Comparison of ENCODE assay signal across 1 cellular context in the genomic region with DNA sequence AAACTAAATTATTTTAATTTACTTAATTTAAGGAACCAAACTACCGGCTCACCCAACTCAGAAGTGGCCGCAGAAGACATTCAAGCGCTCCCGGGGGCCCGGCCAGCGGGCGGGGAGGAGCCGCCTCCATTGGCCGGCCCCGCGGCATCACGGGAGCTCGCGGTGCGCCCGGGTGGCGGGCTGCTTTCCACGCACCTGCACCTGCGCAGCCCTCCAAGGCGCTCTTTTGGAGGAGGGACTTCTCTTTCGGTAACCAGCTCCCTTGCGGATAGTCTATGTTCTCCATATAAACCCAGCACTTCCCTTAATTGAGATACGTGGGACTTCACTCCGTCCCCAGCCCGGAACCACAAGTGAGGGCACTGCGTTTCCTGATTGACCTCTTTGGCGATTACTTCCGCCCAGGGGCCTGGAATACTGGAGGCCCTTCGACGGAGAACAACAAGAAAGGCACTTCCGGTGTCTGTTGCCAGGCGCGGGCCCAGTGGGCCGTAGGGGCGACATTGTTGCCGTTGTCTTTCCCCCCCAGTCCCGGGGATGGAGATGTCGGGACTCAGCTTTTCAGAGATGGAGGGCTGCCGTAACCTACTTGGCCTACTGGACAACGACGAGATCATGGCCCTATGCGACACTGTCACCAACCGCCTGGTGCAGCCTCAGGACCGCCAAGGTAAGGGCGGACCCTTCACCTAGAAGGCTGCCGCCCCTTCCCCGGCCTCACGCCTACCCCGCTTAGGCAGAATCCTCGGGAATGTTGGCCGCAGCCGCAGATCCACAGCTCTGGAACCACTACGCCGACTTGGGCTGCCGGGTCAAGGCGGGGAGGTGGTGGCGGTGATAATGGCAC.
A peak's percentile ranks its signal among the peaks of the same experiment; 100 is the strongest.
TF ChIP-seq lines count a peak whose summit lies in the region.

A gene (plus strand): TSS at position 444 of the 847 bp plus-strand sequence. CDS start 94 bp downstream, at position 538.

TF ChIP-seq in K562, 482 proteins besides CTCF, POLR2A, EP300 and RAD21 (continued from another document):
- TF ChIP-seq, protein P1, sequence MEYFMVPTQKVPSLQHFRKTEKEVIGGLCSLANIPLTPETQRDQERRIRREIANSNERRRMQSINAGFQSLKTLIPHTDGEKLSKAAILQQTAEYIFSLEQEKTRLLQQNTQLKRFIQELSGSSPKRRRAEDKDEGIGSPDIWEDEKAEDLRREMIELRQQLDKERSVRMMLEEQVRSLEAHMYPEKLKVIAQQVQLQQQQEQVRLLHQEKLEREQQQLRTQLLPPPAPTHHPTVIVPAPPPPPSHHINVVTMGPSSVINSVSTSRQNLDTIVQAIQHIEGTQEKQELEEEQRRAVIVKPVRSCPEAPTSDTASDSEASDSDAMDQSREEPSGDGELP (CRISPR knock-in tag; IDR thresholded peaks at IDR 0.05; ENCODE audit: borderline replicate concordance), result peak; percentile 43; the same call in 1 of the 2 replicates
- TF ChIP-seq DPF2 (IDR thresholded peaks at IDR 0.05) (no peak), LCOR (CRISPR knock-in tag; IDR thresholded peaks at IDR 0.05) (0 out of 2 replicates have a peak, but pooled peaks have one; percentile 52), DDX20 (tag; IDR thresholded peaks at IDR 0.05; ENCODE audit: low read depth) (no peak), RBBP5 (IDR thresholded peaks at IDR 0.05; ENCODE audit: borderline replicate concordance, insufficient read depth, low read length, poor library complexity, severe bottlenecking) (peak; percentile 77), TOE1 (IDR thresholded peaks at IDR 0.05; ENCODE audit: borderline replicate concordance) (peak; percentile 66; the same call in 1 of the 2 replicates), TOE1 (CRISPR knock-in tag; IDR thresholded peaks at IDR 0.05; ENCODE audit: borderline replicate concordance, low read depth) (no peak), XRCC4 (IDR thresholded peaks at IDR 0.05; ENCODE audit: extremely low read depth, insufficient read depth, insufficient read length) (no peak)
- TF ChIP-seq, protein P2, sequence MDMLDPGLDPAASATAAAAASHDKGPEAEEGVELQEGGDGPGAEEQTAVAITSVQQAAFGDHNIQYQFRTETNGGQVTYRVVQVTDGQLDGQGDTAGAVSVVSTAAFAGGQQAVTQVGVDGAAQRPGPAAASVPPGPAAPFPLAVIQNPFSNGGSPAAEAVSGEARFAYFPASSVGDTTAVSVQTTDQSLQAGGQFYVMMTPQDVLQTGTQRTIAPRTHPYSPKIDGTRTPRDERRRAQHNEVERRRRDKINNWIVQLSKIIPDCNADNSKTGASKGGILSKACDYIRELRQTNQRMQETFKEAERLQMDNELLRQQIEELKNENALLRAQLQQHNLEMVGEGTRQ (CRISPR knock-in tag; IDR thresholded peaks at IDR 0.05), result no peak
- TF ChIP-seq, protein P3, sequence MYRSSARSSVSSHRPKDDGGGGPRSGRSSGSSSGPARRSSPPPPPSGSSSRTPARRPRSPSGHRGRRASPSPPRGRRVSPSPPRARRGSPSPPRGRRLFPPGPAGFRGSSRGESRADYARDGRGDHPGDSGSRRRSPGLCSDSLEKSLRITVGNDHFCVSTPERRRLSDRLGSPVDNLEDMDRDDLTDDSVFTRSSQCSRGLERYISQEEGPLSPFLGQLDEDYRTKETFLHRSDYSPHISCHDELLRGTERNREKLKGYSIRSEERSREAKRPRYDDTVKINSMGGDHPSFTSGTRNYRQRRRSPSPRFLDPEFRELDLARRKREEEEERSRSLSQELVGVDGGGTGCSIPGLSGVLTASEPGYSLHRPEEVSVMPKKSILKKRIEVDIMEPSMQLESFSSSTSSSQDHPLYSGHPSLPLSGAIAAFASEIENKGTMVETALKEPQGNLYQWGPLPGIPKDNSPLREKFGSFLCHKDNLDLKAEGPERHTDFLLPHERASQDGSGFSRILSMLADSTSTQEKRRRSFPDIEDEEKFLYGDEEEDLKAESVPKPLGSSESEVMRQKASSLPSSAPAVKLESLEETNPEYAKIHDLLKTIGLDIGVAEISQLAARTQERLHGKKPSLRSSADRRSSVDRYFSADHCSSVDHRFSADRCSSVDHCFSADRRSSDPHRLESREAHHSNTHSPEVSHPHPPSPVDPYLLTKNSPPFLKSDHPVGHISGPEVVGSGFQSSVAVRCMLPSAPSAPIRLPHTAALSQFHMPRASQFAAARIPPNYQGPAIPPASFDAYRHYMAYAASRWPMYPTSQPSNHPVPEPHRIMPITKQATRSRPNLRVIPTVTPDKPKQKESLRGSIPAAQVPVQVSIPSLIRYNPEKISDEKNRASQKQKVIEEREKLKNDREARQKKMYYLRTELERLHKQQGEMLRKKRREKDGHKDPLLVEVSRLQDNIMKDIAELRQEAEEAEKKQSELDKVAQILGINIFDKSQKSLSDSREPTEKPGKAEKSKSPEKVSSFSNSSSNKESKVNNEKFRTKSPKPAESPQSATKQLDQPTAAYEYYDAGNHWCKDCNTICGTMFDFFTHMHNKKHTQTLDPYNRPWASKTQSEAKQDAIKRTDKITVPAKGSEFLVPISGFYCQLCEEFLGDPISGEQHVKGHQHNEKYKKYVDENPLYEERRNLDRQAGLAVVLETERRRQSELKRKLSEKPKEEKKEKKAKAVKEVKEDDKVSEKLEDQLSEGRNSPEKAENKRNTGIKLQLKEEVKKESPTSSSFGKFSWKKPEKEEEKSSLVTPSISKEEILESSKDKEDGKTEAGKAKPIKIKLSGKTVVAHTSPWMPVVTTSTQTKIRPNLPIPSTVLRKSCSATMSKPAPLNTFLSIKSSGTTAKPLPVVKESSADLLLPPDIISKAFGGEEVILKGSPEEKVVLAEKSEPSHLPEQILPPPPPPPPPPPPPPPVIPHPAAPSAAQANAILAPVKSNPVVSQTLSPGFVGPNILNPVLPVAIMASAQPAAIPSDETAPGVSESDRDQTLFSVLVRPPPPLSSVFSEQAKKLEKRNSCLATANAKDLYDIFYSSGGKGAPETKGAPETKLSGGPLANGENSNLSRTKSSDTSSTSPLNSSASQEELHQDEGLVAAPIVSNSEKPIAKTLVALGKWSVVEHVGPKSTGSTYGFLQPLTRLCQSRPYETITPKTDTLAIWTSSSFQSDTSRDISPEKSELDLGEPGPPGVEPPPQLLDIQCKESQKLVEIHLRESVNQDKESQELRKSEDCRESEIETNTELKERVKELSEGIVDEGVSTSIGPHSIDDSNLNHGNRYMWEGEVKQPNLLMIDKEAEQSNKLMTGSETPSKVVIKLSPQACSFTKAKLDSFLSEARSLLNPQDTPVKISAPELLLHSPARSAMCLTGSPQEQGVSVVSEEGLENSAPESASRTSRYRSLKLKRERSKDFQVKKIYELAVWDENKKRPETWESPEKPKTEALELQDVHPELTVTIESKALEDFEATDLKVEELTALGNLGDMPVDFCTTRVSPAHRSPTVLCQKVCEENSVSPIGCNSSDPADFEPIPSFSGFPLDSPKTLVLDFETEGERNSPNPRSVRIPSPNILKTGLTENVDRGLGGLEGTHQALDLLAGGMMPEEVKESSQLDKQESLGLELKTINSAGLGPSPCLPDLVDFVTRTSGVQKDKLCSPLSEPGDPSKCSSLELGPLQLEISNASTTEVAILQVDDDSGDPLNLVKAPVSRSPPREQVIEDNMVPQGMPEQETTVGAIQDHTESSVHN (IDR thresholded peaks at IDR 0.05; ENCODE audit: borderline replicate concordance in 1 of 2, low read depth in 1 of 2), result no peak
- TF ChIP-seq, protein P4, sequence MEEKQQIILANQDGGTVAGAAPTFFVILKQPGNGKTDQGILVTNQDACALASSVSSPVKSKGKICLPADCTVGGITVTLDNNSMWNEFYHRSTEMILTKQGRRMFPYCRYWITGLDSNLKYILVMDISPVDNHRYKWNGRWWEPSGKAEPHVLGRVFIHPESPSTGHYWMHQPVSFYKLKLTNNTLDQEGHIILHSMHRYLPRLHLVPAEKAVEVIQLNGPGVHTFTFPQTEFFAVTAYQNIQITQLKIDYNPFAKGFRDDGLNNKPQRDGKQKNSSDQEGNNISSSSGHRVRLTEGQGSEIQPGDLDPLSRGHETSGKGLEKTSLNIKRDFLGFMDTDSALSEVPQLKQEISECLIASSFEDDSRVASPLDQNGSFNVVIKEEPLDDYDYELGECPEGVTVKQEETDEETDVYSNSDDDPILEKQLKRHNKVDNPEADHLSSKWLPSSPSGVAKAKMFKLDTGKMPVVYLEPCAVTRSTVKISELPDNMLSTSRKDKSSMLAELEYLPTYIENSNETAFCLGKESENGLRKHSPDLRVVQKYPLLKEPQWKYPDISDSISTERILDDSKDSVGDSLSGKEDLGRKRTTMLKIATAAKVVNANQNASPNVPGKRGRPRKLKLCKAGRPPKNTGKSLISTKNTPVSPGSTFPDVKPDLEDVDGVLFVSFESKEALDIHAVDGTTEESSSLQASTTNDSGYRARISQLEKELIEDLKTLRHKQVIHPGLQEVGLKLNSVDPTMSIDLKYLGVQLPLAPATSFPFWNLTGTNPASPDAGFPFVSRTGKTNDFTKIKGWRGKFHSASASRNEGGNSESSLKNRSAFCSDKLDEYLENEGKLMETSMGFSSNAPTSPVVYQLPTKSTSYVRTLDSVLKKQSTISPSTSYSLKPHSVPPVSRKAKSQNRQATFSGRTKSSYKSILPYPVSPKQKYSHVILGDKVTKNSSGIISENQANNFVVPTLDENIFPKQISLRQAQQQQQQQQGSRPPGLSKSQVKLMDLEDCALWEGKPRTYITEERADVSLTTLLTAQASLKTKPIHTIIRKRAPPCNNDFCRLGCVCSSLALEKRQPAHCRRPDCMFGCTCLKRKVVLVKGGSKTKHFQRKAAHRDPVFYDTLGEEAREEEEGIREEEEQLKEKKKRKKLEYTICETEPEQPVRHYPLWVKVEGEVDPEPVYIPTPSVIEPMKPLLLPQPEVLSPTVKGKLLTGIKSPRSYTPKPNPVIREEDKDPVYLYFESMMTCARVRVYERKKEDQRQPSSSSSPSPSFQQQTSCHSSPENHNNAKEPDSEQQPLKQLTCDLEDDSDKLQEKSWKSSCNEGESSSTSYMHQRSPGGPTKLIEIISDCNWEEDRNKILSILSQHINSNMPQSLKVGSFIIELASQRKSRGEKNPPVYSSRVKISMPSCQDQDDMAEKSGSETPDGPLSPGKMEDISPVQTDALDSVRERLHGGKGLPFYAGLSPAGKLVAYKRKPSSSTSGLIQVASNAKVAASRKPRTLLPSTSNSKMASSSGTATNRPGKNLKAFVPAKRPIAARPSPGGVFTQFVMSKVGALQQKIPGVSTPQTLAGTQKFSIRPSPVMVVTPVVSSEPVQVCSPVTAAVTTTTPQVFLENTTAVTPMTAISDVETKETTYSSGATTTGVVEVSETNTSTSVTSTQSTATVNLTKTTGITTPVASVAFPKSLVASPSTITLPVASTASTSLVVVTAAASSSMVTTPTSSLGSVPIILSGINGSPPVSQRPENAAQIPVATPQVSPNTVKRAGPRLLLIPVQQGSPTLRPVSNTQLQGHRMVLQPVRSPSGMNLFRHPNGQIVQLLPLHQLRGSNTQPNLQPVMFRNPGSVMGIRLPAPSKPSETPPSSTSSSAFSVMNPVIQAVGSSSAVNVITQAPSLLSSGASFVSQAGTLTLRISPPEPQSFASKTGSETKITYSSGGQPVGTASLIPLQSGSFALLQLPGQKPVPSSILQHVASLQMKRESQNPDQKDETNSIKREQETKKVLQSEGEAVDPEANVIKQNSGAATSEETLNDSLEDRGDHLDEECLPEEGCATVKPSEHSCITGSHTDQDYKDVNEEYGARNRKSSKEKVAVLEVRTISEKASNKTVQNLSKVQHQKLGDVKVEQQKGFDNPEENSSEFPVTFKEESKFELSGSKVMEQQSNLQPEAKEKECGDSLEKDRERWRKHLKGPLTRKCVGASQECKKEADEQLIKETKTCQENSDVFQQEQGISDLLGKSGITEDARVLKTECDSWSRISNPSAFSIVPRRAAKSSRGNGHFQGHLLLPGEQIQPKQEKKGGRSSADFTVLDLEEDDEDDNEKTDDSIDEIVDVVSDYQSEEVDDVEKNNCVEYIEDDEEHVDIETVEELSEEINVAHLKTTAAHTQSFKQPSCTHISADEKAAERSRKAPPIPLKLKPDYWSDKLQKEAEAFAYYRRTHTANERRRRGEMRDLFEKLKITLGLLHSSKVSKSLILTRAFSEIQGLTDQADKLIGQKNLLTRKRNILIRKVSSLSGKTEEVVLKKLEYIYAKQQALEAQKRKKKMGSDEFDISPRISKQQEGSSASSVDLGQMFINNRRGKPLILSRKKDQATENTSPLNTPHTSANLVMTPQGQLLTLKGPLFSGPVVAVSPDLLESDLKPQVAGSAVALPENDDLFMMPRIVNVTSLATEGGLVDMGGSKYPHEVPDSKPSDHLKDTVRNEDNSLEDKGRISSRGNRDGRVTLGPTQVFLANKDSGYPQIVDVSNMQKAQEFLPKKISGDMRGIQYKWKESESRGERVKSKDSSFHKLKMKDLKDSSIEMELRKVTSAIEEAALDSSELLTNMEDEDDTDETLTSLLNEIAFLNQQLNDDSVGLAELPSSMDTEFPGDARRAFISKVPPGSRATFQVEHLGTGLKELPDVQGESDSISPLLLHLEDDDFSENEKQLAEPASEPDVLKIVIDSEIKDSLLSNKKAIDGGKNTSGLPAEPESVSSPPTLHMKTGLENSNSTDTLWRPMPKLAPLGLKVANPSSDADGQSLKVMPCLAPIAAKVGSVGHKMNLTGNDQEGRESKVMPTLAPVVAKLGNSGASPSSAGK (IDR thresholded peaks at IDR 0.05), result no peak
